ENCODE assay signal across 18 cellular contexts in the genomic region with DNA sequence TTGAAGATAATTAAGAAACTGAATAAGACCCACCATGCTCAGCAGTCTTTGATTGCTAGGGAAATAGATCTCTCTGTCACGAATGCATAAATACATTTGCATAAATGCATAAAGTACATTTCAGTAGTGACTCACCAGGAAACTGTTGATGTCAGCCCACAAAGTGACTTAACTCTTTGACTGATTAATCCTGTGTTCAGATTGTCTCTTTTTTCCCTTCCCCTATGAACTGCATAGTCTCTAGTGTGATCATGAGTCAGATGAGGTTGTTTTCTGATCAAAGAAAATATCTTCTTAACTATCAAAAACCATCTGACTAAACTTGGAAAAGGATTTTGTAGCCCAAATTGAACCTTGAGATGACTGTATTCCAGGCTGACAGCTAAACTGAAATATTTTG.
"Had no signal": no experiment of that assay in that cellular context is flagged by ENCODE, and none has a peak within 500 bp of the region (broad histone marks: within the 10 kb centered on the region; RNA-seq: fewer than 3 reads in every experiment).

No MANE protein-coding gene starts in this region.

- DNase-seq: activated CD4-positive, alpha-beta memory T cell treated with anti-CD3 and anti-CD28 coated beads for 36 hours; activated CD4-positive, alpha-beta T cell treated with anti-CD3 and anti-CD28 coated beads for 36 hours; activated CD8-positive, alpha-beta memory T cell treated with anti-CD3 and anti-CD28 coated beads, Interleukin-2, amount 10 ng/mL, durations not matched to agents 7 days and 5 days; activated naive CD4-positive, alpha-beta T cell; activated naive CD8-positive, alpha-beta T cell treated with anti-CD3 and anti-CD28 coated beads for 36 hours; amniotic stem cell; dorsolateral prefrontal cortex; heart right ventricle; immature natural killer cell; lower lobe of right lung; natural killer cell; pancreas; stimulated activated naive B cell treated with anti-CD40 and anti-IgM and Interleukin-4, amounts not matched to agents 10 μg/mL and 1 μg/mL and 100 μg/mL, for 72 hours had no signal

- H3K4me3 Mint-ChIP-seq: activated CD4-positive, alpha-beta memory T cell treated with anti-CD3 and anti-CD28 coated beads for 36 hours; activated CD4-positive, alpha-beta T cell treated with anti-CD3 and anti-CD28 coated beads for 36 hours; activated CD8-positive, alpha-beta memory T cell treated with anti-CD3 and anti-CD28 coated beads, Interleukin-2, amount 10 ng/mL, durations not matched to agents 7 days and 5 days; activated naive CD8-positive, alpha-beta T cell treated with anti-CD3 and anti-CD28 coated beads for 36 hours; brain; immature natural killer cell; natural killer cell; stimulated activated naive B cell treated with anti-CD40 and anti-IgM and Interleukin-4, amounts not matched to agents 10 μg/mL and 1 μg/mL and 100 μg/mL, for 72 hours; T-helper 2 cell treated with Interferon-gamma antibody and Interleukin-4, amounts not matched to agents 5 μg/mL and 100 μg/mL, for 36 hours; WTC11 had no signal

- H3K36me3 ChIP-seq: heart right ventricle, lower lobe of right lung, pancreas, thoracic aorta had no signal

- H3K36me3 Mint-ChIP-seq: activated CD4-positive, alpha-beta memory T cell treated with anti-CD3 and anti-CD28 coated beads for 36 hours; activated CD8-positive, alpha-beta memory T cell treated with anti-CD3 and anti-CD28 coated beads, Interleukin-2, amount 10 ng/mL, durations not matched to agents 7 days and 5 days; activated naive CD8-positive, alpha-beta T cell treated with anti-CD3 and anti-CD28 coated beads for 36 hours; brain; stimulated activated naive B cell treated with anti-CD40 and anti-IgM and Interleukin-4, amounts not matched to agents 10 μg/mL and 1 μg/mL and 100 μg/mL, for 72 hours had no signal

- H3K27ac Mint-ChIP-seq: activated CD4-positive, alpha-beta memory T cell treated with anti-CD3 and anti-CD28 coated beads for 36 hours; activated CD4-positive, alpha-beta T cell treated with anti-CD3 and anti-CD28 coated beads for 36 hours; activated CD8-positive, alpha-beta memory T cell treated with anti-CD3 and anti-CD28 coated beads, Interleukin-2, amount 10 ng/mL, durations not matched to agents 7 days and 5 days; activated naive CD8-positive, alpha-beta T cell treated with anti-CD3 and anti-CD28 coated beads for 36 hours; immature natural killer cell; natural killer cell; stimulated activated naive B cell treated with anti-CD40 and anti-IgM and Interleukin-4, amounts not matched to agents 10 μg/mL and 1 μg/mL and 100 μg/mL, for 72 hours; T-helper 2 cell treated with Interferon-gamma antibody and Interleukin-4, amounts not matched to agents 5 μg/mL and 100 μg/mL, for 36 hours; WTC11 had no signal

- H3K27me3 Mint-ChIP-seq: activated CD4-positive, alpha-beta memory T cell treated with anti-CD3 and anti-CD28 coated beads for 36 hours; activated CD4-positive, alpha-beta T cell treated with anti-CD3 and anti-CD28 coated beads for 36 hours; activated CD8-positive, alpha-beta memory T cell treated with anti-CD3 and anti-CD28 coated beads, Interleukin-2, amount 10 ng/mL, durations not matched to agents 7 days and 5 days; activated naive CD8-positive, alpha-beta T cell treated with anti-CD3 and anti-CD28 coated beads for 36 hours; brain; stimulated activated naive B cell treated with anti-CD40 and anti-IgM and Interleukin-4, amounts not matched to agents 10 μg/mL and 1 μg/mL and 100 μg/mL, for 72 hours had no signal

- H3K27me3 ChIP-seq: heart right ventricle, pancreas had no signal

- H3K4me3 ChIP-seq: dorsolateral prefrontal cortex, heart right ventricle, lower lobe of right lung, pancreas, smooth muscle cell, thoracic aorta had no signal

- H3K4me1 Mint-ChIP-seq: activated CD4-positive, alpha-beta T cell treated with anti-CD3 and anti-CD28 coated beads for 36 hours; activated CD8-positive, alpha-beta memory T cell treated with anti-CD3 and anti-CD28 coated beads, Interleukin-2, amount 10 ng/mL, durations not matched to agents 7 days and 5 days; activated naive CD8-positive, alpha-beta T cell treated with anti-CD3 and anti-CD28 coated beads for 36 hours; brain; immature natural killer cell; natural killer cell; stimulated activated naive B cell treated with anti-CD40 and anti-IgM and Interleukin-4, amounts not matched to agents 10 μg/mL and 1 μg/mL and 100 μg/mL, for 72 hours had no signal
